8 cellular contexts compared by ENCODE assay signal in genomic region chr13:46211116-46211515, GRCh38. TPM values are rescaled to one million over a fixed set of nuclear protein-coding genes. Genes with fewer than 3 reads are reported as not detected.
A peak's percentile ranks its signal among the peaks of the same experiment; 100 is the strongest.
DNase-seq lines count a peak whose midpoint lies in the region; ATAC-seq and TF ChIP-seq lines count a peak whose summit lies in the region.

No MANE protein-coding gene starts in this region.

- no peak overlapping the region for H3K23ac ChIP-seq in H9 (ENCODE audit: insufficient read length, low read depth, low read length)

- TF ChIP-seq CTCF in H9 (conservative IDR thresholded peaks at IDR 0.05): no peak

- no peaks in the 10 kb centered on the region for H3K36me3 Mint-ChIP-seq in H9 (ENCODE audit: insufficient read depth in 1 of 3, low read depth in 3 of 3)
- no peaks in the 10 kb centered on the region for H3K36me3 Mint-ChIP-seq in activated naive CD4-positive, alpha-beta T cell treated with anti-CD3 and anti-CD28 coated beads, Interleukin-2, amount 50 U/mL, for 24 hours

- no peak overlapping the region for H3K27ac ChIP-seq in H9 (ENCODE audit: insufficient read length, low read depth, low read length)

- H3K9me3 Mint-ChIP-seq in H9: no peaks in the 10 kb centered on the region; a peak in 1 of 5 replicates
- H3K9me3 Mint-ChIP-seq in activated naive CD4-positive, alpha-beta T cell treated with anti-CD3 and anti-CD28 coated beads, Interleukin-2, amount 50 U/mL, for 24 hours: no peaks in the 10 kb centered on the region

- no peak overlapping the region for H2BK20ac ChIP-seq in H9 (ENCODE audit: low read depth, low read length, poor library complexity, severe bottlenecking)

- WGBS in H9 (ENCODE audit: extremely low coverage, insufficient read length, low lambda C conversion rate): no CpG with 5 or more reads among the region's 9 CpGs

- peaks cover 18% of the 10 kb centered on the region in 2 experiments for H3K4me1 Mint-ChIP-seq in H9
- H3K4me1 Mint-ChIP-seq in activated naive CD4-positive, alpha-beta T cell treated with anti-CD3 and anti-CD28 coated beads, Interleukin-2, amount 50 U/mL, for 24 hours: peaks cover 20% of the 10 kb centered on the region

- DNase-seq in EL (peak; percentile 1), H9 (no peak), NOMO-1 treated with DMSO at 0.1 percent for 48 hours (lab: John Stamatoyannopoulos, UW; ENCODE audit: unreplicated experiment) (peak; percentile 53), NCI-H1436 (lab: John Stamatoyannopoulos, UW) (no peak)
- DNase-seq in stimulated activated CD4-positive, alpha-beta T cell treated with anti-CD3 and anti-CD28 coated beads, Interleukin-4, amount 100 ng/mL, for 1 hour: peak; percentile 6

- H2BK120ac ChIP-seq in H9 (ENCODE audit: low read depth, low read length, poor library complexity, severe bottlenecking): no peak overlapping the region

- peak overlapping the region; percentile 83 for H2AFZ ChIP-seq in H9 (ENCODE audit: low read length)

- H3K14ac ChIP-seq in H9 (ENCODE audit: insufficient read depth, low read length): no peak overlapping the region

- no peaks in the 10 kb centered on the region for H3K79me1 ChIP-seq in H9 (ENCODE audit: insufficient read depth, low read depth, low read length, poor library complexity, severe bottlenecking)

- H3K56ac ChIP-seq in H9 (ENCODE audit: insufficient read length, low read depth, low read length): no peak overlapping the region

- no peak overlapping the region for H2AK5ac ChIP-seq in H9 (ENCODE audit: insufficient read length, low read length)

- H3K4me3 Mint-ChIP-seq in H9: peak overlapping the region; percentile 64 to 78
- H3K4me3 Mint-ChIP-seq in activated naive CD4-positive, alpha-beta T cell treated with anti-CD3 and anti-CD28 coated beads, Interleukin-2, amount 50 U/mL, for 24 hours: peak overlapping the region; percentile 88

- no peak overlapping the region for H2BK5ac ChIP-seq in H9 (ENCODE audit: insufficient read length, low read length)

- no peak overlapping the region for H3K18ac ChIP-seq in H9 (ENCODE audit: insufficient read length, low read depth, low read length)

- H2BK15ac ChIP-seq in H9 (ENCODE audit: low read depth, low read length): no peak overlapping the region

- no peak for ATAC-seq in HG02571 (IDR thresholded peaks at IDR 0.05; ENCODE audit: unreplicated experiment)

- no peaks in the 10 kb centered on the region; the same call in 1 of the 2 replicates for H3K27me3 ChIP-seq in H9 (ENCODE audit: insufficient read depth, low read length)

- H4K91ac ChIP-seq in H9 (ENCODE audit: insufficient read length, low read depth, low read length): no peak overlapping the region

- H3K23me2 ChIP-seq in H9 (ENCODE audit: insufficient read length, low read depth, low read length, poor library complexity, severe bottlenecking): peaks cover 12% of the 10 kb centered on the region

- H3K4ac ChIP-seq in H9 (ENCODE audit: low read depth, low read length): no peak overlapping the region

- H4K20me1 ChIP-seq in H9 (ENCODE audit: control insufficient read depth, insufficient read depth, insufficient read length): no peaks in the 10 kb centered on the region

- no peaks in the 10 kb centered on the region for H3K79me2 ChIP-seq in H9 (ENCODE audit: insufficient read depth, low read length)

- H3T11ph ChIP-seq in H9 (ENCODE audit: low read length): no peak overlapping the region

- no peak overlapping the region for H3K27ac Mint-ChIP-seq in H9
- peak overlapping the region; percentile 91 for H3K27ac Mint-ChIP-seq in activated naive CD4-positive, alpha-beta T cell treated with anti-CD3 and anti-CD28 coated beads, Interleukin-2, amount 50 U/mL, for 24 hours

- no peaks in the 10 kb centered on the region for H3K4me1 ChIP-seq in H9 (ENCODE audit: insufficient read depth, low read length)

- no peak overlapping the region for H4K8ac ChIP-seq in H9 (replicated peaks; ENCODE audit: insufficient read length, low read depth, low read length)

- peaks cover 31% of the 10 kb centered on the region for H3K27me3 Mint-ChIP-seq in H9 (ENCODE audit: low read depth)
- no peaks in the 10 kb centered on the region for H3K27me3 Mint-ChIP-seq in activated naive CD4-positive, alpha-beta T cell treated with anti-CD3 and anti-CD28 coated beads, Interleukin-2, amount 50 U/mL, for 24 hours

- H2BK12ac ChIP-seq in H9 (ENCODE audit: insufficient read length, low read depth, low read length): no peak overlapping the region

- H3K9me3 ChIP-seq in H9 (ENCODE audit: control insufficient read depth, low read depth, low read length) (no peaks in the 10 kb centered on the region), iPS-18c (ENCODE audit: control insufficient read depth, insufficient read depth, low read length) (no peaks in the 10 kb centered on the region)

- peak overlapping the region; percentile 65 for H3K4me2 ChIP-seq in H9 (ENCODE audit: insufficient read depth, insufficient read length, low read length)

- H3K9ac ChIP-seq in H9 (ENCODE audit: extremely low read depth, insufficient read length, low read length): peak overlapping the region; percentile 36

- H3K4me3 ChIP-seq in iPS-18c (ENCODE audit: insufficient read depth, low read depth, low read length): peak overlapping the region; percentile 52; the same call in 1 of the 2 replicates

- H4K5ac ChIP-seq in H9 (ENCODE audit: insufficient read length, low read depth, low read length): no peak overlapping the region

RNA-seq across cellular contexts. Expression of gene LRRC63, which starts 0.6 kb away (rescaled TPM):
- not detected in 2 replicates for total RNA-seq in H9 (2021)

RNA-seq across cellular contexts. Expression of gene LCP1, which starts 29.1 kb away (rescaled TPM):
- total RNA-seq in H9 (2021): 0.81 and 1.1 TPM in 2 replicates

Comparison
In these comparisons a context has a peak if more than half of its experiments do, and no peak if none do; other contexts are left out.
1. DNase-seq: peak in EL (single experiment), NOMO-1 treated with DMSO at 0.1 percent for 48 hours (single experiment) and stimulated activated CD4-positive, alpha-beta T cell treated with anti-CD3 and anti-CD28 coated beads, Interleukin-4, amount 100 ng/mL, for 1 hour (single experiment); none in H9 (single experiment) and NCI-H1436 (single experiment).